Comparison of ENCODE assay signal across 8 cellular contexts in genomic region chr15:42549782-42550392, GRCh38. TPM values are rescaled to one million over a fixed set of nuclear protein-coding genes. Genes with fewer than 3 reads are reported as not detected.
DNase-seq lines count a peak whose midpoint lies in the region; ATAC-seq and TF ChIP-seq lines count a peak whose summit lies in the region.

No MANE protein-coding gene starts in this region.

- H3K4me3 Mint-ChIP-seq in endodermal cell, result peak overlapping the region; percentile 97

- no peak overlapping the region for H3K9ac ChIP-seq in endodermal cell (ENCODE audit: extremely low read depth, low read length, poor library complexity, severe bottlenecking)

- ATAC-seq in activated CD4-positive, CD25-positive, alpha-beta regulatory T cell treated with anti-CD3 and anti-CD28 coated beads, Interleukin-2, amount 50 U/mL, for 24 hours, result no peak

- H3K9me3 ChIP-seq in endodermal cell (ENCODE audit: control insufficient read depth, low read length), result no peaks in the 10 kb centered on the region
- H3K9me3 ChIP-seq in sigmoid colon, result no peaks in the 10 kb centered on the region

- H3K36me3 ChIP-seq in endodermal cell (ENCODE audit: control insufficient read depth, insufficient read depth, low read length) (peaks cover 7% of the 10 kb centered on the region), sigmoid colon (peaks cover 0 to 8% (median 1%) of the 10 kb centered on the region in 4 donors)

- 82 to 84% methylated on average over 7 to 9 of the region's 11 CpGs for WGBS in endodermal cell (ENCODE audit: insufficient coverage in 1 of 2, insufficient read length in 1 of 2), 2 experiments
- 73 to 74% methylated on average over 11 of the region's 11 CpGs for WGBS in sigmoid colon, 2 donors

- TF ChIP-seq CTCF in GM12875 (IDR thresholded peaks at IDR 0.05; ENCODE audit: borderline replicate concordance, insufficient read depth, low read depth, low read length) (no peak), endodermal cell (conservative IDR thresholded peaks at IDR 0.05) (no peak), sigmoid colon (IDR thresholded peaks at IDR 0.05) (no peak)

- no peak overlapping the region for H3K27ac Mint-ChIP-seq in endodermal cell

- DNase-seq in OCI-M1 (lab: John Stamatoyannopoulos, UW) (peak; percentile 52), endodermal cell (no peak), sigmoid colon (no peak), NCI-H510A (lab: John Stamatoyannopoulos, UW) (no peak), UCSD-AML1 (lab: John Stamatoyannopoulos, UW; ENCODE audit: unreplicated experiment) (no peak)
- DNase-seq in stimulated activated CD4-positive, alpha-beta T cell treated with anti-CD3 and anti-CD28 coated beads, Interleukin-4, amount 100 ng/mL, for 1 hour, result no peak

- H3K4me1 ChIP-seq in endodermal cell (ENCODE audit: control insufficient read depth, insufficient read depth, low read length) (no peaks in the 10 kb centered on the region), sigmoid colon (peaks cover 0 to 26% (median 24%) of the 10 kb centered on the region in 4 donors)

- H3K27me3 Mint-ChIP-seq in endodermal cell (ENCODE audit: insufficient read depth), result no peaks in the 10 kb centered on the region

- H3K36me3 Mint-ChIP-seq in endodermal cell (ENCODE audit: low read depth), result peaks cover 4% of the 10 kb centered on the region

- H3K4me1 Mint-ChIP-seq in endodermal cell, result peaks cover 14% of the 10 kb centered on the region

- H3K4me3 ChIP-seq in GM12875 (ENCODE audit: low read depth, low read length) (peak overlapping the region; percentile 50), endodermal cell (ENCODE audit: low read length) (peak overlapping the region; percentile 100), sigmoid colon (peak overlapping the region in 3 of 4 donors; percentile 77 to 94 (median 84))

- intact Hi-C loops in sigmoid colon (cut with DNase I), result loop anchor here (2.0 to 5.0 kb wide), 3 partner anchors 32 to 101 kb away; partner anchors contain the start of gene SNAP23

- H3K9me3 Mint-ChIP-seq in endodermal cell, result no peaks in the 10 kb centered on the region

- H3K27ac ChIP-seq in endodermal cell (ENCODE audit: low read depth, low read length) (no peak overlapping the region), sigmoid colon (peak overlapping the region; percentile 89 to 97 (median 92))

- TF ChIP-seq EP300 in sigmoid colon (IDR thresholded peaks at IDR 0.05), result no peak

- no peak for TF ChIP-seq POLR2A in sigmoid colon (IDR thresholded peaks at IDR 0.05)

- no peaks in the 10 kb centered on the region for H3K27me3 ChIP-seq in endodermal cell (ENCODE audit: control insufficient read depth, insufficient read depth, low read length, poor library complexity, severe bottlenecking)
- no peaks in the 10 kb centered on the region for H3K27me3 ChIP-seq in sigmoid colon

RNA-seq across cellular contexts. Expression of gene HAUS2, which starts 1.2 kb away (rescaled TPM):
- total RNA-seq in endodermal cell (10 to 100 TPM; 32.9 to 34.4 TPM), sigmoid colon (10 to 100 TPM; 18.3 to 24.6 (median 20.1) TPM)
- polyA plus RNA-seq in endodermal cell (2013, experiment 1 of 2), result 31.8 TPM
- 30.8 TPM for polyA plus RNA-seq in endodermal cell (2013, experiment 2 of 2)
- 10 to 100 TPM; 11.1 to 15.1 (median 12.6) TPM for polyA plus RNA-seq in sigmoid colon

RNA-seq across cellular contexts. Expression of gene LRRC57, which starts 1.3 kb away (rescaled TPM):
- total RNA-seq in endodermal cell (10 to 100 TPM; 14.6 to 19.3 TPM), sigmoid colon (10 to 100 TPM in 3 of 4 donors, 1 to 10 TPM in 1; 9.2 to 24.6 (median 11.4) TPM)
- polyA plus RNA-seq in endodermal cell (2013, experiment 1 of 2), result 20.3 TPM
- polyA plus RNA-seq in endodermal cell (2013, experiment 2 of 2), result 18.0 TPM
- polyA plus RNA-seq in sigmoid colon, result 10 to 100 TPM in 2 of 3 donors, 1 to 10 TPM in 1; 8.4 to 16.4 (median 11.5) TPM

RNA-seq across cellular contexts. Expression of gene STARD9, which starts 25.5 kb away (rescaled TPM):
- 1 to 10 TPM in 1 of 2 donors, under 1 TPM in 1; 0.97 to 2.9 TPM for total RNA-seq in endodermal cell
- polyA plus RNA-seq in endodermal cell (2013, experiment 1 of 2), result 9.0 TPM
- polyA plus RNA-seq in endodermal cell (2013, experiment 2 of 2), result 10.2 TPM
- 100 to 1,000 TPM in 1 of 4 donors, 10 to 100 TPM in 3; 36.4 to 125 (median 49.4) TPM for total RNA-seq in sigmoid colon
- polyA plus RNA-seq in sigmoid colon, result 1 to 10 TPM in 1 of 3 donors, under 1 TPM in 2; 0.60 to 5.7 (median 0.69) TPM

RNA-seq across cellular contexts. Expression of gene SNAP23, which starts 54.5 kb away (rescaled TPM):
- total RNA-seq in endodermal cell (10 to 100 TPM; 62.0 to 68.8 TPM), sigmoid colon (10 to 100 TPM; 43.8 to 67.4 (median 57.9) TPM)
- polyA plus RNA-seq in endodermal cell (2013, experiment 1 of 2), result 41.7 TPM
- polyA plus RNA-seq in endodermal cell (2013, experiment 2 of 2), result 38.7 TPM
- 100 to 1,000 TPM in 1 of 3 donors, 10 to 100 TPM in 2; 50.2 to 107 (median 76.9) TPM for polyA plus RNA-seq in sigmoid colon

RNA-seq across cellular contexts. Expression of gene ZNF106, which starts 58.9 kb away (rescaled TPM):
- total RNA-seq in endodermal cell (10 to 100 TPM; 42.1 to 46.2 TPM), sigmoid colon (100 to 1,000 TPM in 1 of 4 donors, 10 to 100 TPM in 3; 69.4 to 107 (median 82.3) TPM)
- 30.1 TPM for polyA plus RNA-seq in endodermal cell (2013, experiment 1 of 2)
- polyA plus RNA-seq in endodermal cell (2013, experiment 2 of 2), result 28.6 TPM
- polyA plus RNA-seq in sigmoid colon, result 10 to 100 TPM; 10.9 to 18.1 (median 13.2) TPM

Comparison
In these comparisons a context has a peak if more than half of its experiments do, and no peak if none do; other contexts are left out.
1. H3K4me3 ChIP-seq: peak in every context shown above with its lines; median percentile 100 in endodermal cell; 84 in sigmoid colon; 50 in GM12875.
2. RNA of gene STARD9, which starts 25.5 kb away (total RNA-seq): 36.4 to 125 TPM in sigmoid colon; 0.97 to 2.9 TPM in endodermal cell; every median in the first group is over 4 times any median in the second.